Comparison of ENCODE assay signal across 9 cellular contexts in genomic region chr7:157010588-157011332, GRCh38. TPM values are rescaled to one million over a fixed set of nuclear protein-coding genes. Genes with fewer than 3 reads are reported as not detected.
DNase-seq lines count a peak whose midpoint lies in the region; ATAC-seq, FAIRE-seq and TF ChIP-seq lines count a peak whose summit lies in the region.
"Had no signal": no experiment of that assay in that cellular context is flagged by ENCODE, and none has a peak within 500 bp of the region (broad histone marks: within the 10 kb centered on the region; RNA-seq: fewer than 3 reads in every experiment).

TSS of gene MNX1 (minus strand) at chr7:157010663. CDS start at chr7:157010350, 313 bp downstream.

- H3K4me3 Mint-ChIP-seq in IgD-negative memory B cell: peak within 1 kb of the TSS; percentile 41 to 90 (median 76)
- H3K4me3 Mint-ChIP-seq in brain: peak within 1 kb of the TSS; percentile 72 to 81 (median 77)

- no peaks in the 10 kb centered on the region for H3K79me2 ChIP-seq in GM23248 (ENCODE audit: insufficient read depth)

- H3K36me3 Mint-ChIP-seq in IgD-negative memory B cell: no peaks in the 10 kb centered on the region
- H3K36me3 Mint-ChIP-seq in brain: no peaks in the 10 kb centered on the region

- WGBS in GM23248 (ENCODE audit: low coverage in 1 of 2, low lambda C conversion rate in 2 of 2, missing lambda C conversion rate in 2 of 2), 2 experiments: 1 to 2% methylated on average over 43 to 80 of the region's 87 CpGs

- FAIRE-seq in GM12891 (lab: Jason Lieb, UNC): peak; percentile 86
- no peak for FAIRE-seq in frontal cortex (lab: Jason Lieb, UNC)
- FAIRE-seq: endometrium had no signal

- H3K27ac Mint-ChIP-seq in IgD-negative memory B cell: peak within 1 kb of the TSS in 2 of 3 donors; percentile 48 to 88
- H3K27ac Mint-ChIP-seq in brain: no peak within 1 kb of the TSS

- TF ChIP-seq CTCF in brain (conservative IDR thresholded peaks at IDR 0.05): no peak

- H3K9me3 Mint-ChIP-seq in IgD-negative memory B cell (no peaks in the 10 kb centered on the region), brain (peaks cover 0 to 3% (median 0%) of the 10 kb centered on the region in 5 experiments)

- peak within 1 kb of the TSS; percentile 16; the same call in 1 of the 2 replicates for H3K4me3 ChIP-seq in GM23248

- H4K20me1 ChIP-seq in GM23248 (ENCODE audit: insufficient read depth): no peaks in the 10 kb centered on the region

- H3K9me3 ChIP-seq in GM23248 (ENCODE audit: low read depth): no peaks in the 10 kb centered on the region

- no peaks in the 10 kb centered on the region for H3K9me2 ChIP-seq in GM23248 (ENCODE audit: insufficient read depth)

- no peaks in the 10 kb centered on the region for H3K36me3 ChIP-seq in GM23248 (ENCODE audit: low read depth)

- H3K9ac ChIP-seq in GM23248: no peak within 1 kb of the TSS

- no peak within 1 kb of the TSS for H2AFZ ChIP-seq in GM23248

- no peak for TF ChIP-seq POLR2A in GM12891 (IDR thresholded peaks at IDR 0.05; ENCODE audit: low read depth, low read length)
- TF ChIP-seq POLR2A in Raji (IDR thresholded peaks at IDR 0.05; ENCODE audit: insufficient read depth, low read depth, low read length): peak; percentile 63

- peak; percentile 80 for ATAC-seq in left lobe of liver
- peak; percentile 69 for ATAC-seq in stimulated activated naive CD8-positive, alpha-beta T cell treated with anti-CD3 and anti-CD28 coated beads, Interleukin-15, Interleukin-2, amounts not matched to agents 100 U/mL and 50 U/mL, for 24 hours

- DNase-seq in GM12891 (ENCODE audit: insufficient read length, low spot score) (peak; percentile 95), GM23248 (no peak), left lobe of liver (ENCODE audit: low spot score) (no peak), frontal cortex (ENCODE audit: low spot score in 2 of 2) (no peak)
- DNase-seq in stimulated activated naive CD8-positive, alpha-beta T cell treated with anti-CD3 and anti-CD28 coated beads, Interleukin-15, Interleukin-2, amounts not matched to agents 100 U/mL and 50 U/mL, for 24 hours: peak; percentile 56

- H3K27ac ChIP-seq in GM23248: no peak within 1 kb of the TSS

- H3K27me3 ChIP-seq in GM23248 (replicated peaks; ENCODE audit: insufficient read depth): peaks cover 96% of the 10 kb centered on the region

- no peaks in the 10 kb centered on the region for H3F3A ChIP-seq in GM23248 (ENCODE audit: insufficient read depth)

- peaks cover 68% of the 10 kb centered on the region for H3K27me3 Mint-ChIP-seq in IgD-negative memory B cell
- H3K27me3 Mint-ChIP-seq in brain: peaks cover 89% of the 10 kb centered on the region

- H3K4me2 ChIP-seq in GM23248 (ENCODE audit: unreplicated experiment): no peak within 1 kb of the TSS

- in situ Hi-C loops in GM23248 (cut with MboI): no loop called here

- H3K4me1 ChIP-seq in GM23248 (ENCODE audit: insufficient read depth): no peaks in the 10 kb centered on the region

- H3K4me1 Mint-ChIP-seq in IgD-negative memory B cell (peaks cover 0 to 10% (median 0%) of the 10 kb centered on the region in 3 donors), brain (no peaks in the 10 kb centered on the region)

TF ChIP-seq in GM12891, 5 proteins besides CTCF, POLR2A, EP300 and RAD21:
- TF ChIP-seq TAF1 (IDR thresholded peaks at IDR 0.05; ENCODE audit: low read depth, low read length) (no peak), SPI1 (IDR thresholded peaks at IDR 0.05; ENCODE audit: low read depth, low read length) (no peak)

RNA-seq across cellular contexts. Expression of gene MNX1, which starts in this region (rescaled TPM):
- 0.39 TPM for polyA plus RNA-seq in GM12891 (2012; ENCODE audit: low read depth, missing spikeins)
- not detected in 2 replicates for total RNA-seq in GM23248 (2014; rRNA removed; shearing (Covaris generic))
- polyA plus RNA-seq in GM23248 (2016; fragmentation: Nextera tagmentation; extraction: Ambion mirVana): not detected in 2 replicates
- polyA plus RNA-seq in IgD-negative memory B cell: not detected
- 2.5 TPM for polyA plus RNA-seq in brain (ENCODE audit: insufficient read depth, low read depth, low replicate concordance)
- not detected for total RNA-seq in left lobe of liver
- total RNA-seq in frontal cortex: not detected

Comparison
In these comparisons a context has a peak if more than half of its experiments do, and no peak if none do; other contexts are left out.
1. Peak in ATAC-seq in left lobe of liver; RNA of the gene not detected or under 1 TPM.
2. DNase-seq: peak in GM12891 (single experiment) and stimulated activated naive CD8-positive, alpha-beta T cell treated with anti-CD3 and anti-CD28 coated beads, Interleukin-15, Interleukin-2, amounts not matched to agents 100 U/mL and 50 U/mL, for 24 hours (single experiment); none in GM23248 (single experiment), left lobe of liver (single experiment) and frontal cortex (0 of 2).
3. H3K27ac Mint-ChIP-seq: peak in IgD-negative memory B cell (2 of 3); none in brain (0 of 5).